2 cellular contexts compared by ENCODE assay signal in genomic region chr10:1050145-1050544, GRCh38.
TF ChIP-seq lines count a peak whose summit lies in the region.

No MANE protein-coding gene starts in this region.

TF ChIP-seq in HCT116, 20 proteins besides CTCF, POLR2A, EP300 and RAD21:
- TF ChIP-seq ELF1 (IDR thresholded peaks at IDR 0.05; ENCODE audit: borderline replicate concordance, low read depth) (no peak), ZNF274 (IDR thresholded peaks at IDR 0.05; ENCODE audit: low read depth, low read length) (no peak), EZH2 (IDR thresholded peaks at IDR 0.05) (no peak), EGR1 (IDR thresholded peaks at IDR 0.05; ENCODE audit: low read depth) (no peak), SRF (IDR thresholded peaks at IDR 0.05; ENCODE audit: low read depth) (no peak), CBX3 (IDR thresholded peaks at IDR 0.05; ENCODE audit: low read depth) (no peak), POLR2AphosphoS5 (IDR thresholded peaks at IDR 0.05; ENCODE audit: low read depth, low read length) (no peak), FOSL1 (IDR thresholded peaks at IDR 0.05; ENCODE audit: low read depth) (no peak), ZFX (IDR thresholded peaks at IDR 0.05) (no peak)
- TF ChIP-seq, protein P1, sequence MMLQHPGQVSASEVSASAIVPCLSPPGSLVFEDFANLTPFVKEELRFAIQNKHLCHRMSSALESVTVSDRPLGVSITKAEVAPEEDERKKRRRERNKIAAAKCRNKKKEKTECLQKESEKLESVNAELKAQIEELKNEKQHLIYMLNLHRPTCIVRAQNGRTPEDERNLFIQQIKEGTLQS (IDR thresholded peaks at IDR 0.05) = no peak

TF ChIP-seq in endothelial cell of umbilical vein, 7 proteins besides CTCF, POLR2A, EP300 and RAD21:
- TF ChIP-seq FOS (IDR thresholded peaks at IDR 0.05; ENCODE audit: borderline replicate concordance, insufficient read depth, low read length) (no peak), GATA2 (IDR thresholded peaks at IDR 0.05; ENCODE audit: insufficient read depth, insufficient read length, low read depth, low read length) (no peak), JUN (IDR thresholded peaks at IDR 0.05; ENCODE audit: borderline replicate concordance, insufficient read depth, insufficient read length, low read depth) (no peak), POLR2AphosphoS5 (IDR thresholded peaks at IDR 0.05; ENCODE audit: insufficient read depth, low read depth, low read length) (no peak), MYC (IDR thresholded peaks at IDR 0.05; ENCODE audit: low read depth, low read length) (no peak), EZH2 (IDR thresholded peaks at IDR 0.05; ENCODE audit: borderline replicate concordance, low read depth, low read length, severe bottlenecking) (no peak)
- TF ChIP-seq, protein P2, sequence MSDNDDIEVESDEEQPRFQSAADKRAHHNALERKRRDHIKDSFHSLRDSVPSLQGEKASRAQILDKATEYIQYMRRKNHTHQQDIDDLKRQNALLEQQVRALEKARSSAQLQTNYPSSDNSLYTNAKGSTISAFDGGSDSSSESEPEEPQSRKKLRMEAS (IDR thresholded peaks at IDR 0.05; ENCODE audit: insufficient read depth, insufficient read length) = no peak
TF ChIP-seq in endothelial cell of umbilical vein: peak in this region for 0.
